In genomic region chr10:113099431-113100298, GRCh38 we compare ENCODE assay signal across 13 cellular contexts.
A peak's percentile ranks its signal among the peaks of the same experiment; 100 is the strongest.
DNase-seq lines count a peak whose midpoint lies in the region; ATAC-seq, FAIRE-seq and TF ChIP-seq lines count a peak whose summit lies in the region.
"Had no signal": no experiment of that assay in that cellular context is flagged by ENCODE, and none has a peak within 500 bp of the region (broad histone marks: within the 10 kb centered on the region; RNA-seq: fewer than 3 reads in every experiment).

No MANE protein-coding gene starts in this region.

- H3K4me1 ChIP-seq in BE2C (peaks cover 22% of the 10 kb centered on the region), osteoblast (ENCODE audit: insufficient read depth, low read length) (peaks cover 15% of the 10 kb centered on the region)

- H4K20me1 ChIP-seq in osteoblast (ENCODE audit: insufficient read depth, low read length): no peaks in the 10 kb centered on the region

- no peaks in the 10 kb centered on the region for H3K9me3 ChIP-seq in BE2C
- no peaks in the 10 kb centered on the region for H3K9me3 ChIP-seq in osteoblast (ENCODE audit: low read depth, low read length)

- FAIRE-seq in frontal cortex (lab: Jason Lieb, UNC): no peak

- ATAC-seq in SK-N-SH treated with all-trans-retinoic acid at 6 μM for 48 hours (peak; percentile 64), GM21526 (IDR thresholded peaks at IDR 0.05; ENCODE audit: low FRiP score, unreplicated experiment) (no peak)

- H3K4me3 ChIP-seq in BE2C (ENCODE audit: low read depth, low read length) (peak overlapping the region; percentile 20; the same call in 1 of the 2 replicates), kidney epithelial cell (ENCODE audit: low read depth, low read length) (no peak overlapping the region), osteoblast (ENCODE audit: insufficient read depth, low read length) (no peak overlapping the region)

- H3K27me3 ChIP-seq in BE2C (no peaks in the 10 kb centered on the region), kidney epithelial cell (ENCODE audit: control insufficient read depth, insufficient read depth, low read length) (no peaks in the 10 kb centered on the region), osteoblast (ENCODE audit: insufficient read depth, low read length) (no peaks in the 10 kb centered on the region)

- no peaks in the 10 kb centered on the region for H3K36me3 ChIP-seq in BE2C
- no peaks in the 10 kb centered on the region for H3K36me3 ChIP-seq in kidney epithelial cell (ENCODE audit: control insufficient read depth, insufficient read depth, low read length)
- H3K36me3 ChIP-seq in osteoblast (ENCODE audit: insufficient read depth, low read length): no peaks in the 10 kb centered on the region

- no peak overlapping the region for H3K4me2 ChIP-seq in osteoblast (ENCODE audit: insufficient read depth, low read length)

- H3K79me2 ChIP-seq in osteoblast (ENCODE audit: insufficient read depth, low read length): peaks cover 3% of the 10 kb centered on the region

- H3K27ac ChIP-seq in osteoblast (ENCODE audit: low read depth, low read length): no peak overlapping the region

- no peak overlapping the region for H2AFZ ChIP-seq in osteoblast (ENCODE audit: low read length)

- DNase-seq in BE2C: peak; percentile 68
- DNase-seq in NCI-H1105 (lab: John Stamatoyannopoulos, UW): peak; percentile 55
- DNase-seq in kidney epithelial cell (ENCODE audit: low read depth): peak; percentile 52
- no peak for DNase-seq in anterior cingulate cortex (lab: John Stamatoyannopoulos, UW)
- no peak for DNase-seq in frontal cortex (ENCODE audit: low spot score in 2 of 2)
- DNase-seq in osteoblast (ENCODE audit: insufficient read length, low spot score, missing footprints): no peak
- DNase-seq: activated T-cell treated with anti-CD3 and anti-CD28 coated beads, Interleukin-2, amount 50 U/mL, for 24 hours; C1 segment of cervical spinal cord; GOT3; naive B cell; Right ventricle myocardium superior had no signal

- no peak for TF ChIP-seq CTCF in BE2C (IDR thresholded peaks at IDR 0.05; ENCODE audit: low read depth, low read length)
- TF ChIP-seq CTCF in kidney epithelial cell (IDR thresholded peaks at IDR 0.05; ENCODE audit: insufficient read depth, low read length, poor library complexity, severe bottlenecking): no peak
- TF ChIP-seq CTCF in osteoblast (IDR thresholded peaks at IDR 0.05; ENCODE audit: extremely low read depth, low read depth, low read length): no peak

TF ChIP-seq in SK-N-SH treated with all-trans-retinoic acid at 6 μM for 48 hours, 23 proteins besides CTCF, POLR2A, EP300 and RAD21:
- TF ChIP-seq PPARA (CRISPR knock-in tag; IDR thresholded peaks at IDR 0.05; ENCODE audit: borderline replicate concordance) (no peak), ZNF70 (CRISPR knock-in tag; IDR thresholded peaks at IDR 0.05) (no peak), TOX (CRISPR knock-in tag; IDR thresholded peaks at IDR 0.05; ENCODE audit: borderline replicate concordance) (no peak), ARNTL (CRISPR knock-in tag; IDR thresholded peaks at IDR 0.05; ENCODE audit: borderline replicate concordance, low read depth) (no peak), ISL1 (CRISPR knock-in tag; IDR thresholded peaks at IDR 0.05) (no peak), ZFP3 (CRISPR knock-in tag; IDR thresholded peaks at IDR 0.05) (no peak), BACH2 (CRISPR knock-in tag; IDR thresholded peaks at IDR 0.05; ENCODE audit: borderline replicate concordance) (no peak), CSDC2 (CRISPR knock-in tag; IDR thresholded peaks at IDR 0.05) (no peak), SNAI2 (CRISPR knock-in tag; IDR thresholded peaks at IDR 0.05) (no peak), RARB (CRISPR knock-in tag; IDR thresholded peaks at IDR 0.05) (no peak), TCF4 (CRISPR knock-in tag; IDR thresholded peaks at IDR 0.05; ENCODE audit: borderline replicate concordance) (no peak), ZNF565 (CRISPR knock-in tag; conservative IDR thresholded peaks at IDR 0.05; ENCODE audit: low read depth) (no peak), OSR1 (CRISPR knock-in tag; IDR thresholded peaks at IDR 0.05) (no peak), PATZ1 (CRISPR knock-in tag; IDR thresholded peaks at IDR 0.05; ENCODE audit: borderline replicate concordance) (no peak), GLIS3 (CRISPR knock-in tag; IDR thresholded peaks at IDR 0.05) (no peak), ESRRG (CRISPR knock-in tag; IDR thresholded peaks at IDR 0.05) (no peak), ZC3H10 (CRISPR knock-in tag; IDR thresholded peaks at IDR 0.05) (no peak)
- TF ChIP-seq, protein P1, sequence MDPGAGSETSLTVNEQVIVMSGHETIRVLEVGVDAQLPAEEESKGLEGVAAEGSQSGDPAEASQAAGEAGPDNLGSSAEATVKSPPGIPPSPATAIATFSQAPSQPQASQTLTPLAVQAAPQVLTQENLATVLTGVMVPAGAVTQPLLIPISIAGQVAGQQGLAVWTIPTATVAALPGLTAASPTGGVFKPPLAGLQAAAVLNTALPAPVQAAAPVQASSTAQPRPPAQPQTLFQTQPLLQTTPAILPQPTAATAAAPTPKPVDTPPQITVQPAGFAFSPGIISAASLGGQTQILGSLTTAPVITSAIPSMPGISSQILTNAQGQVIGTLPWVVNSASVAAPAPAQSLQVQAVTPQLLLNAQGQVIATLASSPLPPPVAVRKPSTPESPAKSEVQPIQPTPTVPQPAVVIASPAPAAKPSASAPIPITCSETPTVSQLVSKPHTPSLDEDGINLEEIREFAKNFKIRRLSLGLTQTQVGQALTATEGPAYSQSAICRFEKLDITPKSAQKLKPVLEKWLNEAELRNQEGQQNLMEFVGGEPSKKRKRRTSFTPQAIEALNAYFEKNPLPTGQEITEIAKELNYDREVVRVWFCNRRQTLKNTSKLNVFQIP (CRISPR knock-in tag; IDR thresholded peaks at IDR 0.05; ENCODE audit: borderline replicate concordance, low read depth): no peak
- TF ChIP-seq, protein P2, sequence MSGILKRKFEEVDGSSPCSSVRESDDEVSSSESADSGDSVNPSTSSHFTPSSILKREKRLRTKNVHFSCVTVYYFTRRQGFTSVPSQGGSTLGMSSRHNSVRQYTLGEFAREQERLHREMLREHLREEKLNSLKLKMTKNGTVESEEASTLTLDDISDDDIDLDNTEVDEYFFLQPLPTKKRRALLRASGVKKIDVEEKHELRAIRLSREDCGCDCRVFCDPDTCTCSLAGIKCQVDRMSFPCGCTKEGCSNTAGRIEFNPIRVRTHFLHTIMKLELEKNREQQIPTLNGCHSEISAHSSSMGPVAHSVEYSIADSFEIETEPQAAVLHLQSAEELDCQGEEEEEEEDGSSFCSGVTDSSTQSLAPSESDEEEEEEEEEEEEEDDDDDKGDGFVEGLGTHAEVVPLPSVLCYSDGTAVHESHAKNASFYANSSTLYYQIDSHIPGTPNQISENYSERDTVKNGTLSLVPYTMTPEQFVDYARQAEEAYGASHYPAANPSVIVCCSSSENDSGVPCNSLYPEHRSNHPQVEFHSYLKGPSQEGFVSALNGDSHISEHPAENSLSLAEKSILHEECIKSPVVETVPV (CRISPR knock-in tag; IDR thresholded peaks at IDR 0.05): no peak

Comparison
In these comparisons a context has a peak if more than half of its experiments do, and no peak if none do; other contexts are left out.
1. DNase-seq: peak in BE2C (single experiment), NCI-H1105 (single experiment) and kidney epithelial cell (single experiment); none in anterior cingulate cortex (0 of 58), frontal cortex (0 of 2) and osteoblast (single experiment).